Comparison of ENCODE assay signal across 8 cellular contexts in the genomic region with DNA sequence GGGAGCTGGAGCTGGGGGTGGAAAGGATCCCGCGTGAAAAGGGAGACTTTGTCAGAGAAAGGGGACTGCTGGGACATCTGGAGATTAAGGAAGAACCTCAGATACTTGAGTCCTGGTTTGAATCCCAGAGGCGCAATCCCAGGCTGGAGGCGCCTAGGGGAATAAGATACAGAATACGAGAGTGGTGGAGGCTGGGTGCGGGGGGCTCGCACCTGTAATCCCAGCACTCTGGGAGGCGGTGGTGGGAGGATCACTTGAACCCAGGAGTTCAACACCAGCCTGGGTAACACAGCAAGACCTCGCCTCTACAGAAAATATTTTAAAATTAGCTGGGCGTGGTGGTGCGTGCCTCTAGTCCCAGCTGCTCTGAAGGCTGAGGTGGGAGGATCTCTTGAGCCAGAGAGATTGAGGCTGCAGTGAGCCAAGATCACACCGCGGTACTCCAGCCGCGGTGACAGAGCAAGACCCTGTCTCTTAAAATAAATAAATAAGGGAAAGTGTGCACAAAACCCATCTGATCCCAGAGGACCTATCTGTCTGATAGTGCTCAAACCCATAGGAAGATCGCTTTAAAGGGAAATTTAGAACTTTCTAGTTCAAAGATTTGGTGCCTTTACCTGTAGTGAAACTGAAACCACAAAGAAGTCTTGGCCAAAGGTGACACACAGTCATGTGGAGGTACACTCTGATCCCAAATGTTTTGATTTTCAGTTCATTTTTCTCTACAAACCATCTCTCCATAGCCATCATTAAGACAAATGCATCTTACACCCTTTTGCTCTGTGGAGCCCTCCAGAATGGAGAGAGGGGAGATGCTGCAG. TPM values are rescaled to one million over a fixed set of nuclear protein-coding genes. Genes with fewer than 3 reads are reported as not detected.
DNase-seq lines count a peak whose midpoint lies in the region; ATAC-seq and TF ChIP-seq lines count a peak whose summit lies in the region.

No MANE protein-coding gene starts in this region.

- H3K36me3 ChIP-seq in DND-41 (ENCODE audit: insufficient read depth, low read length) = peaks cover 16% of the 10 kb centered on the region
- H3K36me3 ChIP-seq in Peyer's patch = peaks cover 0 to 22% (median 0%) of the 10 kb centered on the region in 3 donors
- H3K36me3 ChIP-seq in endodermal cell (ENCODE audit: control insufficient read depth, insufficient read depth, low read length) = no peaks in the 10 kb centered on the region
- H3K36me3 ChIP-seq in trophoblast cell (ENCODE audit: control insufficient read depth in 1 of 2, insufficient read depth in 2 of 2, low read length in 2 of 2) = peaks cover 16 to 28% of the 10 kb centered on the region in 2 experiments

- H2AK5ac ChIP-seq in trophoblast cell (ENCODE audit: low read length) = peak overlapping the region; percentile 25

- no peaks in the 10 kb centered on the region for H4K20me1 ChIP-seq in DND-41 (ENCODE audit: insufficient read depth, low read length)

- peaks cover 14% of the 10 kb centered on the region for H3K4me1 Mint-ChIP-seq in endodermal cell

- H3K4me1 ChIP-seq in DND-41 (ENCODE audit: insufficient read depth, low read length) (peaks cover 28% of the 10 kb centered on the region), Peyer's patch (peaks cover 7 to 47% (median 11%) of the 10 kb centered on the region in 4 donors), endodermal cell (ENCODE audit: control insufficient read depth, insufficient read depth, low read length) (peaks cover 17% of the 10 kb centered on the region), trophoblast cell (ENCODE audit: control insufficient read depth in 1 of 2, insufficient read depth in 2 of 2, low read length in 2 of 2) (peaks cover 20% of the 10 kb centered on the region in 2 experiments)

- H3K27ac Mint-ChIP-seq in endodermal cell = no peak overlapping the region

- no peak overlapping the region for H3K14ac ChIP-seq in trophoblast cell (ENCODE audit: low read length)

- no peaks in the 10 kb centered on the region for H3K9me3 Mint-ChIP-seq in endodermal cell

- H3K4ac ChIP-seq in trophoblast cell (ENCODE audit: low read depth, low read length) = peak overlapping the region; percentile 17

- H3K27me3 ChIP-seq in DND-41 (ENCODE audit: insufficient read depth, low read length, poor library complexity) = peaks cover 5% of the 10 kb centered on the region
- H3K27me3 ChIP-seq in Peyer's patch = no peaks in the 10 kb centered on the region
- peaks cover 17% of the 10 kb centered on the region for H3K27me3 ChIP-seq in endodermal cell (ENCODE audit: control insufficient read depth, insufficient read depth, low read length, poor library complexity, severe bottlenecking)
- H3K27me3 ChIP-seq in trophoblast cell (ENCODE audit: insufficient read depth, low read length) = no peaks in the 10 kb centered on the region

- no peak overlapping the region for H3K23ac ChIP-seq in trophoblast cell (ENCODE audit: low read length)

- 71 to 76% methylated on average over 12 to 16 of the region's 16 CpGs for WGBS in endodermal cell (ENCODE audit: insufficient coverage in 1 of 2, insufficient read length in 1 of 2), 2 experiments
- WGBS in trophoblast cell (ENCODE audit: extremely low coverage, insufficient coverage, insufficient read length) = no CpG with 5 or more reads among the region's 16 CpGs

- H3K4me3 ChIP-seq in DND-41 (ENCODE audit: low read depth in 1 of 2, low read length in 2 of 2) = peak overlapping the region; percentile 46 to 74; a peak in 3 of 4 replicates
- H3K4me3 ChIP-seq in Peyer's patch = peak overlapping the region; percentile 67 to 99 (median 82)
- H3K4me3 ChIP-seq in endodermal cell (ENCODE audit: low read length) = no peak overlapping the region
- H3K4me3 ChIP-seq in trophoblast cell (ENCODE audit: low read depth, low read length) = no peak overlapping the region

- H2BK12ac ChIP-seq in trophoblast cell (ENCODE audit: low read length) = peak overlapping the region; percentile 20

- H3K79me1 ChIP-seq in trophoblast cell (ENCODE audit: low read length) = peaks cover 10% of the 10 kb centered on the region

- DNase-seq in DND-41 = no peak
- DNase-seq in Peyer's patch = no peak
- DNase-seq in endodermal cell = no peak
- DNase-seq in trophoblast cell = peak in 1 of 2 donors; percentile 29
- no peak for DNase-seq in NCI-H2081 treated with DMSO at 0.1 percent for 48 hours (lab: John Stamatoyannopoulos, UW)
- DNase-seq in amniotic stem cell (lab: John Stamatoyannopoulos, UW) = no peak
- DNase-seq in SKM-1 (lab: John Stamatoyannopoulos, UW; ENCODE audit: unreplicated experiment) = no peak
- DNase-seq in SK-N-DZ (ENCODE audit: low spot score) = no peak

- peaks cover 29% of the 10 kb centered on the region for H3K27me3 Mint-ChIP-seq in endodermal cell (ENCODE audit: insufficient read depth)

- H3K18ac ChIP-seq in trophoblast cell (ENCODE audit: low read length) = no peak overlapping the region

- no peak for TF ChIP-seq POLR2A in Peyer's patch (IDR thresholded peaks at IDR 0.05)

- H2AFZ ChIP-seq in DND-41 (ENCODE audit: low read depth, low read length) = peak overlapping the region; percentile 92
- H2AFZ ChIP-seq in trophoblast cell (ENCODE audit: insufficient read depth, low read length, poor library complexity) = peak overlapping the region; percentile 85

- H3K27ac ChIP-seq in DND-41 (ENCODE audit: low read length) (peak overlapping the region; percentile 68), Peyer's patch (peak overlapping the region; percentile 65 to 79 (median 78)), endodermal cell (ENCODE audit: low read depth, low read length) (no peak overlapping the region), trophoblast cell (ENCODE audit: low read depth, low read length) (no peak overlapping the region)

- H3K9ac ChIP-seq in DND-41 (ENCODE audit: low read depth, low read length) (peak overlapping the region; percentile 69), endodermal cell (ENCODE audit: extremely low read depth, low read length, poor library complexity, severe bottlenecking) (no peak overlapping the region), trophoblast cell (ENCODE audit: low read length) (peak overlapping the region; percentile 29)

- H2BK5ac ChIP-seq in trophoblast cell (ENCODE audit: low read depth, low read length, poor library complexity) = no peak overlapping the region

- H3K4me2 ChIP-seq in DND-41 (ENCODE audit: insufficient read depth, low read length) = peak overlapping the region; percentile 70
- peak overlapping the region; percentile 11 for H3K4me2 ChIP-seq in trophoblast cell (ENCODE audit: low read length)

- H4K8ac ChIP-seq in trophoblast cell (ENCODE audit: low read depth, low read length) = peak overlapping the region; percentile 92

- H4K12ac ChIP-seq in trophoblast cell (ENCODE audit: low read depth, low read length) = peak overlapping the region; percentile 10

- peaks cover 1% of the 10 kb centered on the region for H3K36me3 Mint-ChIP-seq in endodermal cell (ENCODE audit: low read depth)

- peaks cover 8% of the 10 kb centered on the region for H3K79me2 ChIP-seq in DND-41 (ENCODE audit: insufficient read depth, low read length)
- peaks cover 7% of the 10 kb centered on the region for H3K79me2 ChIP-seq in trophoblast cell (ENCODE audit: control insufficient read depth, insufficient read depth, low read length, poor library complexity)

- H2BK120ac ChIP-seq in trophoblast cell (ENCODE audit: insufficient read depth, low read length, poor library complexity) = no peak overlapping the region

- ATAC-seq in DND-41 (ENCODE audit: insufficient read depth, low read depth) = no peak

- peak overlapping the region; percentile 85 for H3K4me3 Mint-ChIP-seq in endodermal cell

- TF ChIP-seq CTCF in DND-41 (IDR thresholded peaks at IDR 0.05; ENCODE audit: borderline replicate concordance, extremely low read depth, low read length, poor library complexity, severe bottlenecking) (no peak), Peyer's patch (IDR thresholded peaks at IDR 0.05) (no peak), endodermal cell (conservative IDR thresholded peaks at IDR 0.05) (no peak)

- H3K9me3 ChIP-seq in DND-41 (ENCODE audit: insufficient read depth, low read length, severe bottlenecking) (no peaks in the 10 kb centered on the region), Peyer's patch (no peaks in the 10 kb centered on the region), endodermal cell (ENCODE audit: control insufficient read depth, low read length) (no peaks in the 10 kb centered on the region), trophoblast cell (ENCODE audit: insufficient read depth, low read depth, low read length) (no peaks in the 10 kb centered on the region)

- H4K91ac ChIP-seq in trophoblast cell (ENCODE audit: low read depth, low read length) = peak overlapping the region; percentile 16

RNA-seq across cellular contexts. Expression of gene SCRN2, which starts 0.6 kb away (rescaled TPM):
- 100 to 1,000 TPM in 2 of 4 donors, 10 to 100 TPM in 2; 56.2 to 126 (median 86.9) TPM for total RNA-seq in Peyer's patch
- 10 to 100 TPM; 54.5 to 71.9 TPM for total RNA-seq in endodermal cell
- polyA plus RNA-seq in endodermal cell (2013, experiment 1 of 2) = 50.1 TPM
- 44.5 TPM for polyA plus RNA-seq in endodermal cell (2013, experiment 2 of 2)
- polyA plus RNA-seq in trophoblast cell (2013) = 19.9 and 20.8 TPM in 2 replicates
- 49.6 and 54.0 TPM in 2 replicates for polyA plus RNA-seq in SK-N-DZ (2014; cell fraction: cytosol; rRNA removed)
- 255 and 271 TPM in 2 replicates for polyA plus RNA-seq in SK-N-DZ (2014; cell fraction: nucleus; rRNA removed)

RNA-seq across cellular contexts. Expression of gene SP6, which starts 9.3 kb away (rescaled TPM):
- 10 to 100 TPM in 2 of 4 donors, 1 to 10 TPM in 2; 3.3 to 27.0 (median 16.6) TPM for total RNA-seq in Peyer's patch
- 1 to 10 TPM; 3.1 to 3.7 TPM for total RNA-seq in endodermal cell
- polyA plus RNA-seq in endodermal cell (2013, experiment 1 of 2) = 2.6 TPM
- polyA plus RNA-seq in endodermal cell (2013, experiment 2 of 2) = 2.6 TPM
- polyA plus RNA-seq in trophoblast cell (2013) = 209 and 234 TPM in 2 replicates
- 0.03 TPM in 1 of 2 replicates, not detected in the other for polyA plus RNA-seq in SK-N-DZ (2014; cell fraction: cytosol; rRNA removed)
- polyA plus RNA-seq in SK-N-DZ (2014; cell fraction: nucleus; rRNA removed) = 0.25 TPM in 1 of 2 replicates, not detected in the other

RNA-seq across cellular contexts. Expression of gene LRRC46, which starts 10.2 kb away (rescaled TPM):
- under 1 TPM in 1 of 4 donors, not detected in 3; 0.40 TPM for total RNA-seq in Peyer's patch
- under 1 TPM; 0.73 to 0.82 TPM for total RNA-seq in endodermal cell
- 1.2 TPM for polyA plus RNA-seq in endodermal cell (2013, experiment 1 of 2)
- polyA plus RNA-seq in endodermal cell (2013, experiment 2 of 2) = 1.5 TPM
- polyA plus RNA-seq in trophoblast cell (2013) = 0.29 and 0.42 TPM in 2 replicates
- polyA plus RNA-seq in SK-N-DZ (2014; cell fraction: cytosol; rRNA removed) = 0.34 TPM in 1 of 2 replicates, not detected in the other
- polyA plus RNA-seq in SK-N-DZ (2014; cell fraction: nucleus; rRNA removed) = 0.79 and 1.8 TPM in 2 replicates

RNA-seq across cellular contexts. Expression of gene MRPL10, which starts 10.4 kb away (rescaled TPM):
- 10 to 100 TPM; 30.5 to 50.4 (median 34.8) TPM for total RNA-seq in Peyer's patch
- total RNA-seq in endodermal cell = 10 to 100 TPM; 56.3 to 65.3 TPM
- 85.0 TPM for polyA plus RNA-seq in endodermal cell (2013, experiment 1 of 2)
- 67.6 TPM for polyA plus RNA-seq in endodermal cell (2013, experiment 2 of 2)
- polyA plus RNA-seq in trophoblast cell (2013) = 43.6 and 46.2 TPM in 2 replicates
- 105 and 111 TPM in 2 replicates for polyA plus RNA-seq in SK-N-DZ (2014; cell fraction: cytosol; rRNA removed)
- 41.8 and 54.8 TPM in 2 replicates for polyA plus RNA-seq in SK-N-DZ (2014; cell fraction: nucleus; rRNA removed)

RNA-seq across cellular contexts. Expression of gene OSBPL7, which starts 20.1 kb away (rescaled TPM):
- total RNA-seq in Peyer's patch = 100 to 1,000 TPM in 1 of 4 donors, 10 to 100 TPM in 3; 31.4 to 104 (median 70.9) TPM
- total RNA-seq in endodermal cell = 10 to 100 TPM; 11.4 to 15.5 TPM
- 15.6 TPM for polyA plus RNA-seq in endodermal cell (2013, experiment 1 of 2)
- polyA plus RNA-seq in endodermal cell (2013, experiment 2 of 2) = 11.0 TPM
- polyA plus RNA-seq in trophoblast cell (2013) = 5.0 and 5.2 TPM in 2 replicates
- polyA plus RNA-seq in SK-N-DZ (2014; cell fraction: cytosol; rRNA removed) = 6.6 and 9.5 TPM in 2 replicates
- polyA plus RNA-seq in SK-N-DZ (2014; cell fraction: nucleus; rRNA removed) = 80.3 and 121 TPM in 2 replicates

Comparison
In these comparisons a context has a peak if more than half of its experiments do, and no peak if none do; other contexts are left out.
1. H3K27ac ChIP-seq: peak in DND-41 (single experiment) and Peyer's patch (4 of 4); none in endodermal cell (single experiment) and trophoblast cell (single experiment).
2. H3K4me3 ChIP-seq: peak in DND-41 (2 of 2) and Peyer's patch (4 of 4); none in endodermal cell (single experiment) and trophoblast cell (single experiment).